ENCODE assay signal across 22 cellular contexts in the genomic region with DNA sequence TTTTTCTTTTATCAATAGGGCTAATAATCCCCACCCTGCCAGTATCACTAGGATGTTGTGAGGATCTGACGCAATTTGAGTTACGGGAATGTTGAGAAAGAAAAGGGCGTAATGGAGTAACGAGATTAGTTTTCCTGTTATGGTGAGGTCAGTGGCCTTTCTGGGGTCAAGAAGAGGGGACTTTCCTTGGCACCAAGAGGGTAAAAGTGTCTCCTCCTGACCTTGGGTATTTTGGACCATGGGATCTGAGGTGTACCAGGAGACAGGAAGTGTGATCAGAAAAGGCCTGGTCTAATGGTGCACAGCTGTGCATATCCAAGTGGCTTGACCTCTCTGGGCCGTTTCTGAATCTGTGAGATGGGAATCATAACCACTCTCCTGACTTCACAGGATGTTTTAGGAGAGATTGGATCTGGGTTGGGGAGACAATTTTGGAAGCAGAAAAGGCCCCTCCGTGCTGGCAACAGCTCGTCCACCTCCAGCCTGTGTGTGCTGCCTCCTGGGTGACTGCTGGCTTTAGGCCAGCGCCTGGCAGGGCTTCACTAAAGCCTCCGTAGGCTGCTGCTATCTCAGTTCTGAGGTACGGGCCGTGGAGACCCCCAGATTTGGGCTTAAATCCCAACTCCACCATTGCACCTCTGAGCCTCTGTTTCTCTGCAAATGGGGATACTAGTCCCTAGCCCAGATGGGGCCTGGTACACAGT. TPM values are rescaled to one million over a fixed set of nuclear protein-coding genes. Genes with fewer than 3 reads are reported as not detected.
DNase-seq lines count a peak whose midpoint lies in the region; FAIRE-seq and TF ChIP-seq lines count a peak whose summit lies in the region.
"Had no signal": no experiment of that assay in that cellular context is flagged by ENCODE, and none has a peak within 500 bp of the region (broad histone marks: within the 10 kb centered on the region; RNA-seq: fewer than 3 reads in every experiment).

No MANE protein-coding gene starts in this region.

- DNase-seq in H7 = peak; percentile 18
- DNase-seq in SJSA1 (ENCODE audit: low read depth in 1 of 2, low spot score in 2 of 2) = no peak
- DNase-seq in right atrium auricular region (ENCODE audit: low spot score) = no peak
- no peak for DNase-seq in neuronal stem cell (ENCODE audit: low spot score)
- DNase-seq in ureter (ENCODE audit: low spot score) = no peak
- DNase-seq in urothelium cell line (ENCODE audit: low spot score) = no peak
- DNase-seq in type B pancreatic cell (ENCODE audit: extremely low spot score, unreplicated experiment) = no peak
- DNase-seq: ACHN; CD4-positive, CD25-positive, alpha-beta regulatory T cell; DMS79 treated with DMSO at 0.1 percent for 48 hours; GOT3; MG63; NCI-H1092 treated with DMSO at 0.1 percent for 48 hours; NCI-H1694; NCI-H2107; NCI-H226; NCI-H526 treated with DMSO at 0.1 percent for 48 hours had no signal

- H3K4me1 Mint-ChIP-seq in type B pancreatic cell (ENCODE audit: unreplicated experiment) = peaks cover 9% of the 10 kb centered on the region

- 100% methylated on average over 4 of the region's 11 CpGs; no CpG with 5 or more reads in 1 of the 2 donors for WGBS in neuronal stem cell (ENCODE audit: extremely low coverage in 2 of 2, insufficient read length in 2 of 2, insufficient replicate concordance in 1 of 2), 2 donors

- peak overlapping the region; percentile 20 for H3K18ac ChIP-seq in neuronal stem cell (ENCODE audit: low read length)

- no peak overlapping the region for H3K27ac Mint-ChIP-seq in type B pancreatic cell
- H3K27ac Mint-ChIP-seq: CD4-positive, CD25-positive, alpha-beta regulatory T cell had no signal

- H3K9me3 ChIP-seq in SJSA1 (replicated peaks) (no peaks in the 10 kb centered on the region), right atrium auricular region (no peaks in the 10 kb centered on the region), neuronal stem cell (replicated peaks in 1 of 2; ENCODE audit: control insufficient read depth in 2 of 2, insufficient read depth in 1 of 2, low read depth in 1 of 2, low read length in 2 of 2) (no peaks in the 10 kb centered on the region)
- H3K9me3 ChIP-seq: MG63 had no signal

- no peak overlapping the region for H2BK12ac ChIP-seq in neuronal stem cell (ENCODE audit: low read length)

- no peak overlapping the region for H2BK15ac ChIP-seq in neuronal stem cell (ENCODE audit: low read length)

- H3K4me1 ChIP-seq in SJSA1 (replicated peaks) (peaks cover 81% of the 10 kb centered on the region), right atrium auricular region (peaks cover 0 to 36% of the 10 kb centered on the region in 2 donors), neuronal stem cell (ENCODE audit: control insufficient read depth in 2 of 2, insufficient read depth in 1 of 2, low read depth in 1 of 2, low read length in 2 of 2) (peaks cover 0 to 14% of the 10 kb centered on the region in 2 donors)

- H3K4me3 Mint-ChIP-seq in type B pancreatic cell = no peak overlapping the region
- H3K4me3 Mint-ChIP-seq: CD4-positive, CD25-positive, alpha-beta regulatory T cell had no signal

- H3K4ac ChIP-seq in neuronal stem cell (ENCODE audit: low read length) = no peak overlapping the region

- H2AFZ ChIP-seq in neuronal stem cell (ENCODE audit: low read length) = no peak overlapping the region

- H3K4me3 ChIP-seq in H7 (ENCODE audit: insufficient read depth, low read depth, low read length) (no peak overlapping the region), SJSA1 (no peak overlapping the region), right atrium auricular region (no peak overlapping the region), neuronal stem cell (ENCODE audit: low read length in 2 of 2) (no peak overlapping the region)
- H3K4me3 ChIP-seq: MG63 had no signal

- H3K9ac ChIP-seq in neuronal stem cell (ENCODE audit: low read depth, low read length, poor library complexity) = no peak overlapping the region
- H3K9ac ChIP-seq: KMS-11 had no signal

- H3K9me3 Mint-ChIP-seq in type B pancreatic cell = no peaks in the 10 kb centered on the region
- H3K9me3 Mint-ChIP-seq: CD4-positive, CD25-positive, alpha-beta regulatory T cell had no signal

- no peak for TF ChIP-seq CTCF in right atrium auricular region (IDR thresholded peaks at IDR 0.05)
- TF ChIP-seq CTCF in type B pancreatic cell (conservative IDR thresholded peaks at IDR 0.05) = no peak

- H3K27ac ChIP-seq in SJSA1 (peak overlapping the region; percentile 91), right atrium auricular region (peak overlapping the region; percentile 21 to 33), neuronal stem cell (replicated peaks; ENCODE audit: low read length) (no peak overlapping the region)
- H3K27ac ChIP-seq: KMS-11 had no signal

- H3K36me3 ChIP-seq in H7 (replicated peaks; ENCODE audit: control insufficient read depth, insufficient read depth, low read length) (no peaks in the 10 kb centered on the region), SJSA1 (peaks cover 50% of the 10 kb centered on the region), right atrium auricular region (no peaks in the 10 kb centered on the region), neuronal stem cell (replicated peaks in 1 of 2; ENCODE audit: control insufficient read depth in 2 of 2, insufficient read depth in 2 of 2, low read length in 2 of 2) (peaks cover 0 to 3% of the 10 kb centered on the region in 2 donors)
- H3K36me3 ChIP-seq: MG63 had no signal

- H2BK5ac ChIP-seq in neuronal stem cell (ENCODE audit: low read length) = no peak overlapping the region

- no peak overlapping the region for H4K91ac ChIP-seq in neuronal stem cell (ENCODE audit: low read depth, low read length, poor library complexity)

- peaks cover 8% of the 10 kb centered on the region for H3K79me1 ChIP-seq in neuronal stem cell (ENCODE audit: low read depth, low read length)

- no peak overlapping the region for H3K23ac ChIP-seq in neuronal stem cell (ENCODE audit: low read depth, low read length, poor library complexity)

- FAIRE-seq in urothelium cell line (lab: Jason Lieb, UNC) = no peak
- FAIRE-seq: D721Med, G401.6, GM12891, GM19239 had no signal

- peaks cover 12% of the 10 kb centered on the region for H3K27me3 Mint-ChIP-seq in type B pancreatic cell

- peak overlapping the region; percentile 6 for H2AK5ac ChIP-seq in neuronal stem cell (ENCODE audit: low read depth, low read length)

- no peak overlapping the region for H3K4me2 ChIP-seq in neuronal stem cell (ENCODE audit: insufficient read depth, low read length, poor library complexity, severe bottlenecking)
- H3K4me2 ChIP-seq: KMS-11 had no signal

- H4K8ac ChIP-seq in neuronal stem cell (ENCODE audit: low read depth, low read length) = no peak overlapping the region

- H2BK120ac ChIP-seq in neuronal stem cell (ENCODE audit: low read depth, low read length) = no peak overlapping the region

- H3K27me3 ChIP-seq in H7 (ENCODE audit: control insufficient read depth, insufficient read depth, low read length) (no peaks in the 10 kb centered on the region), SJSA1 (replicated peaks) (no peaks in the 10 kb centered on the region), right atrium auricular region (no peaks in the 10 kb centered on the region), neuronal stem cell (ENCODE audit: control insufficient read depth in 3 of 3, insufficient read depth in 3 of 3, low read depth in 1 of 3, low read length in 3 of 3) (no peaks in the 10 kb centered on the region)
- H3K27me3 ChIP-seq: MG63 had no signal

- no peak overlapping the region for H3K14ac ChIP-seq in neuronal stem cell (ENCODE audit: low read length)

- no peaks in the 10 kb centered on the region for H3K36me3 Mint-ChIP-seq in type B pancreatic cell
- H3K36me3 Mint-ChIP-seq: CD4-positive, CD25-positive, alpha-beta regulatory T cell had no signal

RNA-seq across cellular contexts. Expression of gene ALPL, which starts 37.1 kb away (rescaled TPM):
- 181 and 187 TPM in 2 replicates for total RNA-seq in H7 (2014; rRNA removed; shearing (Covaris generic))
- 269 and 410 TPM in 2 replicates for total RNA-seq in SJSA1 (2014; rRNA removed; shearing (Covaris generic))
- 10 to 100 TPM; 16.2 to 50.3 TPM for total RNA-seq in right atrium auricular region
- polyA plus RNA-seq in neuronal stem cell (2013, experiment 1 of 2) = 113 TPM
- polyA plus RNA-seq in neuronal stem cell (2013, experiment 2 of 2) = 113 TPM
- total RNA-seq in ureter = 12.9 TPM
- 2.5 and 43.1 TPM in 2 replicates for total RNA-seq in type B pancreatic cell (ENCODE audit: low replicate concordance)
- total RNA-seq: CD4-positive, CD25-positive, alpha-beta regulatory T cell had no signal
- polyA plus RNA-seq: CD4-positive, CD25-positive, alpha-beta regulatory T cell had no signal
